Comparison of ENCODE assay signal across 24 cellular contexts in the genomic region with DNA sequence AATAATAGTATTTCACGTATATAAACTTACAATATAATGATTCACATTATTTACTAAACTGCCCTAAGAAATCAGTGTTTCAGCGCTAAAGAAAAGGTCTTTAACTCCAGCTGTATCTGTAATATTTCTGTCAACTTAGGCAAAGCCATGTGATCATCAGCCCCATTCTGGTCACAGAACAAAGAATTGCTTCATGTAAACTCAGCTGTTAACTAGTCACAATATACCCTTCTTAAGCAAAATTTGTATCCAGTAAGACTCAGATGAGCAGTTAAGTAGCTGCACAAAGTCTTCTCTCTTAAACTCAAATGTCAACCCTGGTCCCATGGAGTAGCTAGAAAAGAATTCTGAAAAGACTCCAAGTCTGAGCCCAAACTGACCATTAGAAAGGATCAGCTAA. TPM values are rescaled to one million over a fixed set of nuclear protein-coding genes. Genes with fewer than 3 reads are reported as not detected.
DNase-seq lines count a peak whose midpoint lies in the region; ATAC-seq, FAIRE-seq and TF ChIP-seq lines count a peak whose summit lies in the region.
"Had no signal": no experiment of that assay in that cellular context is flagged by ENCODE, and none has a peak within 500 bp of the region (broad histone marks: within the 10 kb centered on the region; RNA-seq: fewer than 3 reads in every experiment).

No MANE protein-coding gene starts in this region.

- POLR2A ChIA-PET in GM12878 (lab: Charles Lee), result interaction anchor here (1.0 to 1.2 kb wide), 2 partner anchors 17 to 18 kb away, joined by 3 read pairs; no protein-coding TSS in a partner anchor

- H2AFZ ChIP-seq in GM12878 (ENCODE audit: control insufficient read depth, low read depth, low read length), result no peak overlapping the region

- TF ChIP-seq POLR2A in GM12892 (IDR thresholded peaks at IDR 0.05; ENCODE audit: low read depth, low read length) (no peak), GM12878 (IDR thresholded peaks at IDR 0.05; ENCODE audit: low read depth, low read length) (no peak)

- no peaks in the 10 kb centered on the region for H3K27me3 Mint-ChIP-seq in activated T-cell treated with anti-CD3 and anti-CD28 coated beads, Interleukin-2, amount 50 U/mL, for 72 hours (ENCODE audit: low read depth)
- H3K27me3 Mint-ChIP-seq: CD4-positive, alpha-beta memory T cell had no signal

- no peaks in the 10 kb centered on the region for H4K20me1 ChIP-seq in GM12878 (ENCODE audit: control insufficient read depth, insufficient read depth)
- H4K20me1 ChIP-seq: BLaER1 had no signal

- H3K4me2 ChIP-seq in GM12878 (ENCODE audit: control insufficient read depth, insufficient read depth), result no peak overlapping the region
- H3K4me2 ChIP-seq: BLaER1 had no signal

- RAD21 ChIA-PET in GM12878 (lab: Charles Lee; ENCODE audit: unreplicated experiment), result interaction anchor here (1.5 to 1.9 kb wide), 2 partner anchors 18 to 51 kb away, joined by 3 to 9 read pairs; no protein-coding TSS in a partner anchor

- no peak overlapping the region for H3K4me3 ChIP-seq in GM12878
- H3K4me3 ChIP-seq: BLaER1 had no signal

- no peaks in the 10 kb centered on the region for H3K27me3 ChIP-seq in GM12878 (replicated peaks in 1 of 2; ENCODE audit: control insufficient read depth in 2 of 2, insufficient read depth in 2 of 2, low read length in 1 of 2)
- H3K27me3 ChIP-seq: BLaER1 had no signal

- no peaks in the 10 kb centered on the region for H3K79me2 ChIP-seq in GM12878 (ENCODE audit: control insufficient read depth, insufficient read depth, low read length)

- TF ChIP-seq EP300 in GM12878 (IDR thresholded peaks at IDR 0.05; ENCODE audit: borderline replicate concordance in 1 of 2, control insufficient read depth in 1 of 2, low read depth in 2 of 2, low read length in 2 of 2), result no peak

- H3K4me3 Mint-ChIP-seq in activated T-cell treated with anti-CD3 and anti-CD28 coated beads, Interleukin-2, amount 50 U/mL, for 72 hours, result no peak overlapping the region
- H3K4me3 Mint-ChIP-seq: CD14-positive monocyte; CD4-positive, alpha-beta memory T cell; HFFc6 had no signal

- TF ChIP-seq CTCF in GM12878 (IDR thresholded peaks at IDR 0.05 in 2 of 3, conservative IDR thresholded peaks at IDR 0.05 in 1 of 3; ENCODE audit: control insufficient read depth in 2 of 3, extremely low read depth in 1 of 3, insufficient read depth in 1 of 3, low read depth in 3 of 3, low read length in 3 of 3), result no peak

- no peaks in the 10 kb centered on the region for H3K9me3 Mint-ChIP-seq in activated T-cell treated with anti-CD3 and anti-CD28 coated beads, Interleukin-2, amount 50 U/mL, for 72 hours
- H3K9me3 Mint-ChIP-seq: CD14-positive monocyte; CD4-positive, alpha-beta memory T cell; HFFc6 had no signal

- H3K4me1 Mint-ChIP-seq in activated T-cell treated with anti-CD3 and anti-CD28 coated beads, Interleukin-2, amount 50 U/mL, for 72 hours (ENCODE audit: low read depth), result peaks cover 12% of the 10 kb centered on the region
- H3K4me1 Mint-ChIP-seq: CD4-positive, alpha-beta memory T cell had no signal

- WGBS in GM12878 (ENCODE audit: insufficient coverage, insufficient replicate concordance, low lambda C conversion rate, missing lambda C conversion rate), result 72% methylated on average over 2 of the region's 2 CpGs

- no peak for TF ChIP-seq RAD21 in GM12878 (IDR thresholded peaks at IDR 0.05; ENCODE audit: insufficient read depth, low read depth, low read length)

- CTCF ChIA-PET in GM12878 (lab: Yijun Ruan, JAX), result interaction anchor here (0.9 to 1.5 kb wide), 3 partner anchors 10 to 124 kb away, joined by 3 to 6 read pairs (median 6); no protein-coding TSS in a partner anchor

- peaks cover 10 to 63% of the 10 kb centered on the region in 2 experiments for H3K36me3 ChIP-seq in GM12878 (ENCODE audit: control insufficient read depth in 2 of 2, insufficient read depth in 2 of 2, low read length in 1 of 2)

- H3K9me3 ChIP-seq in GM12878 (replicated peaks; ENCODE audit: control insufficient read depth, insufficient read depth, low read length), result no peaks in the 10 kb centered on the region
- H3K9me3 ChIP-seq: BLaER1 had no signal

- ATAC-seq in GM12878, result no peak
- no peak for ATAC-seq in activated T-cell treated with anti-CD3 and anti-CD28 coated beads, Interleukin-2, amount 50 U/mL, for 72 hours (replicated peaks in 1 of 2)
- ATAC-seq in HG03439 (IDR thresholded peaks at IDR 0.05; ENCODE audit: unreplicated experiment), result no peak
- no peak for ATAC-seq in GM18873 (IDR thresholded peaks at IDR 0.05; ENCODE audit: low FRiP score, unreplicated experiment)
- ATAC-seq: HCT116 had no signal

- FAIRE-seq in GM12892 (lab: Jason Lieb, UNC), result peak; percentile 77
- FAIRE-seq in GM12878 (lab: Jason Lieb, UNC), result no peak

- no peak overlapping the region for H3K27ac Mint-ChIP-seq in activated T-cell treated with anti-CD3 and anti-CD28 coated beads, Interleukin-2, amount 50 U/mL, for 72 hours
- H3K27ac Mint-ChIP-seq: HFFc6 had no signal

- H3K36me3 Mint-ChIP-seq in activated T-cell treated with anti-CD3 and anti-CD28 coated beads, Interleukin-2, amount 50 U/mL, for 72 hours (ENCODE audit: insufficient read depth in 2 of 2), result peaks cover 21 to 26% of the 10 kb centered on the region in 2 donors

- BruUV-seq in GM12878 (replicated peaks; lab: Mats Ljungman, UMichigan), result no TSS peak

- no peak for DNase-seq in GM12892 (ENCODE audit: insufficient read length)
- DNase-seq in GM12878 (ENCODE audit: low read depth, low spot score), result no peak
- peak; percentile 59 for DNase-seq in medulla oblongata (ENCODE audit: extremely low spot score)
- DNase-seq in putamen (ENCODE audit: low spot score), result peak; percentile 9
- DNase-seq in activated T-cell treated with anti-CD3 and anti-CD28 coated beads, Interleukin-2, amount 50 U/mL, for 72 hours, result no peak
- DNase-seq in activated effector memory CD4-positive, alpha-beta T cell treated with Interleukin-2 at 50 U/mL for 16 hours, result no peak
- DNase-seq: 8988T; Calu3; CD4-positive, alpha-beta memory T cell; DND-41; EL; GOT3; H7; HFFc6 had no signal

- SMC1A ChIA-PET in GM12878 (lab: Charles Lee; ENCODE audit: uncharacterized antibody, unreplicated experiment), result interaction anchor here (0.7 to 1.3 kb wide), 5 partner anchors 13 to 71 kb away, joined by 3 to 6 read pairs (median 3); no protein-coding TSS in a partner anchor

- H3K27ac ChIP-seq in GM12878 (ENCODE audit: control insufficient read depth, insufficient read depth), result peak overlapping the region; percentile 39; the same call in 1 of the 2 replicates
- H3K27ac ChIP-seq: BLaER1, HL-60 had no signal

- intact Hi-C loops in GM12878 (cut with micrococcal nuclease; ENCODE audit: unreplicated experiment), result no loop called here

- in situ Hi-C loops in GM12878 (cut with MboI), result no loop called here

- H3K9ac ChIP-seq in GM12878 (ENCODE audit: control insufficient read depth, insufficient read depth, low read length), result no peak overlapping the region
- H3K9ac ChIP-seq: BLaER1 had no signal

- H3K4me1 ChIP-seq in GM12878 (ENCODE audit: control insufficient read depth, insufficient read depth, low read length), result peaks cover 5% of the 10 kb centered on the region
- H3K4me1 ChIP-seq: BLaER1 had no signal

RNA-seq across cellular contexts. Expression of gene HPS5, which starts 26.6 kb away (rescaled TPM):
- 17.9 TPM for polyA plus RNA-seq in GM12892 (2012; ENCODE audit: missing spikeins)
- 64.7 and 65.5 TPM in 2 replicates for total RNA-seq in GM12878 (2013; cell fraction: nucleolus; rRNA removed)
- total RNA-seq in GM12878 (2014; rRNA removed) (32.6 and 39.6 TPM in 2 replicates), GM12878 (2014; rRNA removed; fragmentation: Illumina TruSeq; extraction: Trizol) (32.5 and 34.8 TPM in 2 replicates), GM12878 (2021) (23.6 and 24.5 TPM in 2 replicates)
- polyA plus RNA-seq in GM12878 (2011; ENCODE audit: low read depth), result 8.7 TPM
- polyA plus RNA-seq in GM12878 (2011; rRNA removed) (23.5 and 27.9 TPM in 2 replicates), GM12878 (2014; fragmentation: Illumina TruSeq; extraction: Trizol) (23.3 and 24.1 TPM in 2 replicates), GM12878 (2014; fragmentation: Nextera tagmentation; extraction: Ambion mirVana) (10 to 100 TPM; 11.9 to 19.9 TPM), GM12878 (2014; rRNA removed) (14.8 and 22.1 TPM in 2 replicates), GM12878 (2016; fragmentation: Nextera tagmentation; extraction: Ambion mirVana) (10 to 100 TPM; 23.6 to 24.3 TPM)
- polyA plus RNA-seq in GM12878 (2011; cell fraction: cytosol; rRNA removed), result 9.3 and 10.8 TPM in 2 replicates
- 16.6 and 18.4 TPM in 2 replicates for polyA plus RNA-seq in GM12878 (2011; cell fraction: nucleus; rRNA removed)
- 10.7 and 12.9 TPM in 2 replicates for polyA plus RNA-seq in GM12878 (2012)
- 29.3 and 29.5 TPM in 2 replicates for polyA minus RNA-seq in GM12878 (2011; rRNA and poly(A)+ RNA removed)
- 8.7 and 10.2 TPM in 2 replicates for polyA minus RNA-seq in GM12878 (2011; cell fraction: cytosol; rRNA and poly(A)+ RNA removed)
- 10.0 and 16.5 TPM in 2 replicates for polyA minus RNA-seq in GM12878 (2011; cell fraction: nucleus; rRNA and poly(A)+ RNA removed)
- total RNA-seq in activated T-cell treated with anti-CD3 and anti-CD28 coated beads, Interleukin-2, amount 50 U/mL, for 72 hours, result 10 to 100 TPM; 18.7 to 22.2 TPM

RNA-seq across cellular contexts. Expression of gene GTF2H1, which starts 27.1 kb away (rescaled TPM):
- 37.8 TPM for polyA plus RNA-seq in GM12892 (2012; ENCODE audit: missing spikeins)
- 215 and 226 TPM in 2 replicates for total RNA-seq in GM12878 (2013; cell fraction: nucleolus; rRNA removed)
- total RNA-seq in GM12878 (2014; rRNA removed), result 48.6 and 59.5 TPM in 2 replicates
- total RNA-seq in GM12878 (2014; rRNA removed; fragmentation: Illumina TruSeq; extraction: Trizol), result 63.7 and 68.8 TPM in 2 replicates
- total RNA-seq in GM12878 (2021), result 40.2 and 44.6 TPM in 2 replicates
- 9.8 TPM for polyA plus RNA-seq in GM12878 (2011; ENCODE audit: low read depth)
- polyA plus RNA-seq in GM12878 (2011; rRNA removed), result 36.7 and 42.4 TPM in 2 replicates
- polyA plus RNA-seq in GM12878 (2011; cell fraction: cytosol; rRNA removed), result 19.9 and 23.1 TPM in 2 replicates
- 41.0 and 45.2 TPM in 2 replicates for polyA plus RNA-seq in GM12878 (2011; cell fraction: nucleus; rRNA removed)
- polyA plus RNA-seq in GM12878 (2012), result 14.7 and 25.2 TPM in 2 replicates
- 61.1 and 61.2 TPM in 2 replicates for polyA plus RNA-seq in GM12878 (2014; fragmentation: Illumina TruSeq; extraction: Trizol)
- 10 to 100 TPM; 39.2 to 42.9 TPM for polyA plus RNA-seq in GM12878 (2014; fragmentation: Nextera tagmentation; extraction: Ambion mirVana)
- polyA plus RNA-seq in GM12878 (2014; rRNA removed), result 34.0 and 40.4 TPM in 2 replicates
- 10 to 100 TPM; 65.7 to 65.8 TPM for polyA plus RNA-seq in GM12878 (2016; fragmentation: Nextera tagmentation; extraction: Ambion mirVana)
- polyA minus RNA-seq in GM12878 (2011; rRNA and poly(A)+ RNA removed), result 42.3 and 44.2 TPM in 2 replicates
- 10.4 and 15.6 TPM in 2 replicates for polyA minus RNA-seq in GM12878 (2011; cell fraction: cytosol; rRNA and poly(A)+ RNA removed)
- polyA minus RNA-seq in GM12878 (2011; cell fraction: nucleus; rRNA and poly(A)+ RNA removed), result 43.4 and 51.3 TPM in 2 replicates
- 10 to 100 TPM; 43.5 to 47.4 TPM for total RNA-seq in activated T-cell treated with anti-CD3 and anti-CD28 coated beads, Interleukin-2, amount 50 U/mL, for 72 hours

RNA-seq across cellular contexts. Expression of gene SAA1, which starts 29.3 kb away (rescaled TPM):
- not detected for polyA plus RNA-seq in GM12892 (2012; ENCODE audit: missing spikeins)
- not detected in 2 replicates for total RNA-seq in GM12878 (2013; cell fraction: nucleolus; rRNA removed)
- not detected in 2 replicates for total RNA-seq in GM12878 (2014; rRNA removed)
- total RNA-seq in GM12878 (2014; rRNA removed; fragmentation: Illumina TruSeq; extraction: Trizol), result not detected in 2 replicates
- 5.5 and 6.9 TPM in 2 replicates for total RNA-seq in GM12878 (2021)
- not detected for polyA plus RNA-seq in GM12878 (2011; ENCODE audit: low read depth)
- not detected in 2 replicates for polyA plus RNA-seq in GM12878 (2011; rRNA removed)
- not detected in 2 replicates for polyA plus RNA-seq in GM12878 (2011; cell fraction: cytosol; rRNA removed)
- not detected in 2 replicates for polyA plus RNA-seq in GM12878 (2011; cell fraction: nucleus; rRNA removed)
- polyA plus RNA-seq in GM12878 (2012), result not detected in 2 replicates
- not detected in 2 replicates for polyA plus RNA-seq in GM12878 (2014; fragmentation: Illumina TruSeq; extraction: Trizol)
- polyA plus RNA-seq in GM12878 (2014; fragmentation: Nextera tagmentation; extraction: Ambion mirVana), result not detected
- not detected in 2 replicates for polyA plus RNA-seq in GM12878 (2014; rRNA removed)
- polyA plus RNA-seq in GM12878 (2016; fragmentation: Nextera tagmentation; extraction: Ambion mirVana), result under 1 TPM in 1 of 2 experiments, not detected in 1; 0.36 TPM
- not detected in 2 replicates for polyA minus RNA-seq in GM12878 (2011; rRNA and poly(A)+ RNA removed)
- polyA minus RNA-seq in GM12878 (2011; cell fraction: cytosol; rRNA and poly(A)+ RNA removed), result not detected in 2 replicates
- not detected in 2 replicates for polyA minus RNA-seq in GM12878 (2011; cell fraction: nucleus; rRNA and poly(A)+ RNA removed)
- total RNA-seq in activated T-cell treated with anti-CD3 and anti-CD28 coated beads, Interleukin-2, amount 50 U/mL, for 72 hours, result not detected
- total RNA-seq: A673; CD4-positive, alpha-beta memory T cell; H7 had no signal
- polyA plus RNA-seq: AG04450; CD14-positive monocyte; CD4-positive, alpha-beta memory T cell had no signal

RNA-seq across cellular contexts. Expression of gene SAA2, which starts 46.8 kb away (rescaled TPM):
- 0.68 TPM for polyA plus RNA-seq in GM12892 (2012; ENCODE audit: missing spikeins)
- 2.7 TPM in 1 of 2 replicates, not detected in the other for total RNA-seq in GM12878 (2013; cell fraction: nucleolus; rRNA removed)
- total RNA-seq in GM12878 (2014; rRNA removed) (0.38 and 0.45 TPM in 2 replicates), GM12878 (2014; rRNA removed; fragmentation: Illumina TruSeq; extraction: Trizol) (0.18 TPM in 1 of 2 replicates, not detected in the other), GM12878 (2021) (4.1 and 5.7 TPM in 2 replicates)
- not detected for polyA plus RNA-seq in GM12878 (2011; ENCODE audit: low read depth)
- polyA plus RNA-seq in GM12878 (2011; rRNA removed) (0.20 and 0.24 TPM in 2 replicates), GM12878 (2014; fragmentation: Illumina TruSeq; extraction: Trizol) (0.32 TPM in 1 of 2 replicates, not detected in the other), GM12878 (2014; fragmentation: Nextera tagmentation; extraction: Ambion mirVana) (under 1 TPM in 1 of 2 experiments, not detected in 1; 0.24 TPM), GM12878 (2014; rRNA removed) (0.08 and 0.24 TPM in 2 replicates), GM12878 (2016; fragmentation: Nextera tagmentation; extraction: Ambion mirVana) (under 1 TPM in 1 of 2 experiments, not detected in 1; 0.32 TPM)
- not detected in 2 replicates for polyA plus RNA-seq in GM12878 (2011; cell fraction: cytosol; rRNA removed)
- 0.28 and 0.39 TPM in 2 replicates for polyA plus RNA-seq in GM12878 (2011; cell fraction: nucleus; rRNA removed)
- polyA plus RNA-seq in GM12878 (2012), result 0.27 TPM in 1 of 2 replicates, not detected in the other
- not detected in 2 replicates for polyA minus RNA-seq in GM12878 (2011; rRNA and poly(A)+ RNA removed)
- not detected in 2 replicates for polyA minus RNA-seq in GM12878 (2011; cell fraction: cytosol; rRNA and poly(A)+ RNA removed)
- polyA minus RNA-seq in GM12878 (2011; cell fraction: nucleus; rRNA and poly(A)+ RNA removed), result 0.60 TPM in 1 of 2 replicates, not detected in the other
- total RNA-seq in activated T-cell treated with anti-CD3 and anti-CD28 coated beads, Interleukin-2, amount 50 U/mL, for 72 hours, result under 1 TPM in 1 of 2 donors, not detected in 1; 0.38 TPM
- total RNA-seq: CD4-positive, alpha-beta memory T cell; G401; H7; HFFc6 had no signal
- polyA plus RNA-seq: AG04450; CD14-positive monocyte; CD4-positive, alpha-beta memory T cell had no signal

RNA-seq across cellular contexts. Expression of gene SAA4, which starts 58.7 kb away (rescaled TPM):
- polyA plus RNA-seq in GM12892 (2012; ENCODE audit: missing spikeins), result not detected
- total RNA-seq in GM12878 (2013; cell fraction: nucleolus; rRNA removed), result not detected in 2 replicates
- total RNA-seq in GM12878 (2014; rRNA removed) (not detected in 2 replicates), GM12878 (2014; rRNA removed; fragmentation: Illumina TruSeq; extraction: Trizol) (not detected in 2 replicates), GM12878 (2021) (not detected in 2 replicates)
- not detected for polyA plus RNA-seq in GM12878 (2011; ENCODE audit: low read depth)
- polyA plus RNA-seq in GM12878 (2011; rRNA removed) (not detected in 2 replicates), GM12878 (2014; fragmentation: Illumina TruSeq; extraction: Trizol) (not detected in 2 replicates), GM12878 (2014; fragmentation: Nextera tagmentation; extraction: Ambion mirVana) (not detected), GM12878 (2014; rRNA removed) (not detected in 2 replicates), GM12878 (2016; fragmentation: Nextera tagmentation; extraction: Ambion mirVana) (not detected)
- not detected in 2 replicates for polyA plus RNA-seq in GM12878 (2011; cell fraction: cytosol; rRNA removed)
- polyA plus RNA-seq in GM12878 (2011; cell fraction: nucleus; rRNA removed), result not detected in 2 replicates
- polyA plus RNA-seq in GM12878 (2012), result not detected in 2 replicates
- polyA minus RNA-seq in GM12878 (2011; rRNA and poly(A)+ RNA removed), result not detected in 2 replicates
- not detected in 2 replicates for polyA minus RNA-seq in GM12878 (2011; cell fraction: cytosol; rRNA and poly(A)+ RNA removed)
- polyA minus RNA-seq in GM12878 (2011; cell fraction: nucleus; rRNA and poly(A)+ RNA removed), result not detected in 2 replicates
- total RNA-seq in activated T-cell treated with anti-CD3 and anti-CD28 coated beads, Interleukin-2, amount 50 U/mL, for 72 hours, result not detected
- total RNA-seq: A673; CD4-positive, alpha-beta memory T cell; G401; H7; HFFc6; HT1080 had no signal
- polyA plus RNA-seq: AG04450; CD14-positive monocyte; CD4-positive, alpha-beta memory T cell had no signal

Comparison
In these comparisons a context has a peak if more than half of its experiments do, and no peak if none do; other contexts are left out.
1. DNase-seq: peak in medulla oblongata (single experiment) and putamen (single experiment); none in GM12892 (single experiment), GM12878 (single experiment), activated T-cell treated with anti-CD3 and anti-CD28 coated beads, Interleukin-2, amount 50 U/mL, for 72 hours (0 of 2) and activated effector memory CD4-positive, alpha-beta T cell treated with Interleukin-2 at 50 U/mL for 16 hours (single experiment).